In the genomic region with DNA sequence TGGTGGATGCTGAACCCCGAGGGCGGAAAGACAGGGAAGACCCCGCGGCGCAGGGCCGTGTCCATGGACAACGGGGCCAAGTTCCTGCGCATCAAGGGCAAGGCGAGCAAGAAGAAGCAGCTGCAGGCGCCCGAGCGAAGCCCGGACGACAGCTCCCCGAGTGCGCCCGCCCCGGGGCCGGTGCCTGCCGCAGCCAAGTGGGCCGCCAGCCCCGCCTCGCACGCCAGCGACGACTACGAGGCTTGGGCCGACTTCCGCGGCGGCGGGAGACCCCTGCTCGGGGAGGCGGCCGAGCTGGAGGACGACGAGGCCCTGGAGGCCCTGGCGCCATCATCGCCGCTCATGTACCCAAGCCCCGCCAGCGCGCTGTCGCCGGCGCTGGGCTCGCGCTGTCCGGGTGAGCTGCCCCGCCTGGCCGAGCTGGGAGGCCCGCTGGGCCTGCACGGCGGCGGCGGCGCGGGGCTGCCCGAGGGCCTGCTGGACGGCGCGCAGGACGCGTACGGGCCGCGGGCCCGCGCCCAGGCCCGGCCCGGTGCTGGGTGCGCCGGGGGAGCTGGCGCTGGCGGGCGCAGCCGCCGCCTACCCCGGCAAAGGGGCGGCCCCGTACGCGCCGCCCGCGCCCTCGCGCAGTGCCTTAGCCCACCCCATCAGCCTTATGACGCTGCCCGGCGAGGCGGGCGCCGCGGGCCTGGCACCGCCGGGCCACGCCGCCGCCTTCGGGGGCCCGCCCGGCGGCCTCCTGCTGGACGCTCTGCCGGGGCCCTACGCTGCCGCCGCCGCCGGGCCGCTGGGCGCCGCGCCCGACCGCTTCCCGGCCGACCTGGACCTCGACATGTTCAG, we compare ENCODE assay signal across 8 cellular contexts. TPM values are rescaled to one million over a fixed set of nuclear protein-coding genes. Genes with fewer than 3 reads are reported as not detected.
DNase-seq lines count a peak whose midpoint lies in the region; ATAC-seq and TF ChIP-seq lines count a peak whose summit lies in the region.

No MANE protein-coding gene starts in this region.

- peaks cover 86% of the 10 kb centered on the region for H3K27me3 ChIP-seq in HUES6 (ENCODE audit: control insufficient read depth, insufficient read depth, low read length)
- peaks cover 67% of the 10 kb centered on the region for H3K27me3 ChIP-seq in cardiac muscle cell
- no peaks in the 10 kb centered on the region for H3K27me3 ChIP-seq in prostate gland (replicated peaks; ENCODE audit: insufficient read depth)

- H3K9me3 ChIP-seq in HUES6 (ENCODE audit: control insufficient read depth, insufficient read depth, low read depth, low read length) = no peaks in the 10 kb centered on the region
- H3K9me3 ChIP-seq in cardiac muscle cell (ENCODE audit: low read depth) = no peaks in the 10 kb centered on the region
- H3K9me3 ChIP-seq in prostate gland = no peaks in the 10 kb centered on the region

- intact Hi-C loops in prostate gland (cut with DNase I) = no loop called here

- 11% methylated on average over 12 of the region's 120 CpGs for whole genome bisulfite sequencing in prostate gland

- no peak overlapping the region for H3K9ac ChIP-seq in HUES6 (ENCODE audit: low read length)

- CTCF ChIA-PET in GM10248 (lab: Yijun Ruan, JAX) = interaction anchor here (1.2 kb wide), 1 partner anchor 36 kb away, joined by 3 read pairs; no protein-coding TSS in a partner anchor

- no peak for TF ChIP-seq POLR2A in prostate gland (IDR thresholded peaks at IDR 0.05)

- no peak for ATAC-seq in GM18517 (IDR thresholded peaks at IDR 0.05; ENCODE audit: unreplicated experiment)

- POLR2A ChIA-PET in GM10248 (lab: Yijun Ruan, JAX) = no interaction called here

- H3K27ac ChIP-seq in HUES6 (ENCODE audit: low read depth, low read length) (no peak overlapping the region), cardiac muscle cell (no peak overlapping the region), prostate gland (peak overlapping the region; percentile 94 to 95)

- H3K36me3 ChIP-seq in HUES6 (ENCODE audit: control insufficient read depth, insufficient read depth, low read length) = no peaks in the 10 kb centered on the region
- no peaks in the 10 kb centered on the region for H3K36me3 ChIP-seq in cardiac muscle cell
- no peaks in the 10 kb centered on the region for H3K36me3 ChIP-seq in prostate gland

- in situ Hi-C loops in ACHN (cut with HindIII; ENCODE audit: low pct_ligation_motif_present, low pct_unique_long_range_greater_than_20kb, low sequenced_read_pairs) = no loop called here

- TF ChIP-seq CTCF in cardiac muscle cell (IDR thresholded peaks at IDR 0.05; ENCODE audit: low read depth, low read length) (no peak), prostate gland (IDR thresholded peaks at IDR 0.05) (peak in 1 of 4 experiments; percentile 19), GM10248 (IDR thresholded peaks at IDR 0.05; ENCODE audit: control extremely low read depth, extremely low read depth, low read depth, missing control alignments) (no peak)

- H3K4me1 ChIP-seq in HUES6 (ENCODE audit: control insufficient read depth, insufficient read depth, low read length) (peaks cover 25% of the 10 kb centered on the region), cardiac muscle cell (ENCODE audit: low read depth) (peaks cover 9% of the 10 kb centered on the region), prostate gland (replicated peaks) (peaks cover 9% of the 10 kb centered on the region)

- DNase-seq in ACHN (peak; percentile 70), cardiac muscle cell (ENCODE audit: low read depth in 1 of 2, low spot score in 1 of 2) (peak; percentile 49 to 65), prostate gland (ENCODE audit: low spot score) (no peak), OCI-M1 (lab: John Stamatoyannopoulos, UW) (no peak), GM10248 (ENCODE audit: extremely low spot score) (no peak)
- peak; percentile 44 for DNase-seq in activated naive CD4-positive, alpha-beta T cell treated with anti-CD3 and anti-CD28 coated beads, Interleukin-2, amount 50 U/mL, for 16 hours

- H3K4me3 ChIP-seq in HUES6 (ENCODE audit: low read depth, low read length) (peak overlapping the region; percentile 78), cardiac muscle cell (no peak overlapping the region), prostate gland (peak overlapping the region; percentile 54 to 57)

RNA-seq across cellular contexts. Expression of gene FOXO6, which starts 20.7 kb away (rescaled TPM):
- total RNA-seq in cardiac muscle cell (9.9 and 18.2 TPM in 2 replicates), prostate gland (1 to 10 TPM; 3.3 to 5.0 TPM)
- 10.7 and 18.6 TPM in 2 replicates for polyA plus RNA-seq in cardiac muscle cell

Comparison
In these comparisons a context has a peak if more than half of its experiments do, and no peak if none do; other contexts are left out.
1. DNase-seq: peak in ACHN (single experiment), activated naive CD4-positive, alpha-beta T cell treated with anti-CD3 and anti-CD28 coated beads, Interleukin-2, amount 50 U/mL, for 16 hours (single experiment) and cardiac muscle cell (2 of 2); none in prostate gland (single experiment), OCI-M1 (single experiment) and GM10248 (single experiment).
2. H3K27ac ChIP-seq: peak in prostate gland (2 of 2); none in HUES6 (single experiment) and cardiac muscle cell (single experiment).